ENCODE assay signal across 1 cellular context in the genomic region with DNA sequence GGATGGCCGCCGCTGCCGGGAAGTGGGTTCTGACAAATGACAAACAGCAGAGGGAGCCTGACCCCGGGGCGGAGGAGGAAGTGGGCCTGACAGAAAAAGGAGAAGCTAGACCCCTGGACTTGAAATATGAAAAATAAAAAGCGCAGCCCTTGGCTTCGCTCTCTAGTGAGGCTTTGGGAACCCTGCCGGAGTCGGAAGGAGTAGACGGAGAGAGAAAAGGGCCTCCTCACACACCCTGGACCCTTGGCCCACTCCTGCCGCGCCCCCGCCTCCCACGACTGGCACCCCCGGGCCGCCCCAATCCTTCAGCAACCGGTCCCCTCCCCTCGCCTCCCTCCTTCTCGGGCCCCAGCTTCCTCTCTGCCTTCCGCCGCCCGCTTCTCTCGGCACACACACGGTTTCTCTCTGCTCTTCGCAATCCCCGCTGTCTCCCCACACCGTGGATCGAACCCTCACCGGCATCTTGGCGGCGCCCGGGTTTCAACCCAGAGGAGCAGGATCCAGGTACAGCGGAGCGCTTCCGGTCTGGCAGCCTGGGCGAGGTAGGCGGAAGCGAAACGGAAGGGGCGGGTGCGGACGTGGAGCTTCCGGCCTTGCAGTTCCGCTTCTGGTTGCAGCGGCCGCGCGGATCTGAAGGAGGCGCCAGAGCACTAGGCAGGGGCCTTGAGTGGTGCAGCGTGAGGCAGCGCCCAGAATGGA.
TF ChIP-seq lines count a peak whose summit lies in the region.

A gene (minus strand): TSS at position 539 of the 699 bp plus-strand sequence. CDS start 77 bp downstream, at position 462.

TF ChIP-seq in K562, 482 proteins besides CTCF, POLR2A, EP300 and RAD21 (continued from another document and continues in another):
- TF ChIP-seq, protein P1, sequence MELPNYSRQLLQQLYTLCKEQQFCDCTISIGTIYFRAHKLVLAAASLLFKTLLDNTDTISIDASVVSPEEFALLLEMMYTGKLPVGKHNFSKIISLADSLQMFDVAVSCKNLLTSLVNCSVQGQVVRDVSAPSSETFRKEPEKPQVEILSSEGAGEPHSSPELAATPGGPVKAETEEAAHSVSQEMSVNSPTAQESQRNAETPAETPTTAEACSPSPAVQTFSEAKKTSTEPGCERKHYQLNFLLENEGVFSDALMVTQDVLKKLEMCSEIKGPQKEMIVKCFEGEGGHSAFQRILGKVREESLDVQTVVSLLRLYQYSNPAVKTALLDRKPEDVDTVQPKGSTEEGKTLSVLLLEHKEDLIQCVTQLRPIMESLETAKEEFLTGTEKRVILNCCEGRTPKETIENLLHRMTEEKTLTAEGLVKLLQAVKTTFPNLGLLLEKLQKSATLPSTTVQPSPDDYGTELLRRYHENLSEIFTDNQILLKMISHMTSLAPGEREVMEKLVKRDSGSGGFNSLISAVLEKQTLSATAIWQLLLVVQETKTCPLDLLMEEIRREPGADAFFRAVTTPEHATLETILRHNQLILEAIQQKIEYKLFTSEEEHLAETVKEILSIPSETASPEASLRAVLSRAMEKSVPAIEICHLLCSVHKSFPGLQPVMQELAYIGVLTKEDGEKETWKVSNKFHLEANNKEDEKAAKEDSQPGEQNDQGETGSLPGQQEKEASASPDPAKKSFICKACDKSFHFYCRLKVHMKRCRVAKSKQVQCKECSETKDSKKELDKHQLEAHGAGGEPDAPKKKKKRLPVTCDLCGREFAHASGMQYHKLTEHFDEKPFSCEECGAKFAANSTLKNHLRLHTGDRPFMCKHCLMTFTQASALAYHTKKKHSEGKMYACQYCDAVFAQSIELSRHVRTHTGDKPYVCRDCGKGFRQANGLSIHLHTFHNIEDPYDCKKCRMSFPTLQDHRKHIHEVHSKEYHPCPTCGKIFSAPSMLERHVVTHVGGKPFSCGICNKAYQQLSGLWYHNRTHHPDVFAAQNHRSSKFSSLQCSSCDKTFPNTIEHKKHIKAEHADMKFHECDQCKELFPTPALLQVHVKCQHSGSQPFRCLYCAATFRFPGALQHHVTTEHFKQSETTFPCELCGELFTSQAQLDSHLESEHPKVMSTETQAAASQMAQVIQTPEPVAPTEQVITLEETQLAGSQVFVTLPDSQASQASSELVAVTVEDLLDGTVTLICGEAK (IDR thresholded peaks at IDR 0.05): peak; percentile 97
- TF ChIP-seq, protein P1 (CRISPR knock-in tag; IDR thresholded peaks at IDR 0.05): no peak
- TF ChIP-seq DIDO1 (tag; IDR thresholded peaks at IDR 0.05; ENCODE audit: low read depth): peak; percentile 71
- TF ChIP-seq SMC3 (conservative IDR thresholded peaks at IDR 0.05; ENCODE audit: insufficient read depth, low read depth, low read length): peak; percentile 88
- TF ChIP-seq HCFC1 (IDR thresholded peaks at IDR 0.05; ENCODE audit: low read depth, low read length): peak; percentile 74
- no peak for TF ChIP-seq FOS (IDR thresholded peaks at IDR 0.05; ENCODE audit: extremely low read depth, insufficient read length)
- TF ChIP-seq ZNF445 (CRISPR knock-in tag; IDR thresholded peaks at IDR 0.05; ENCODE audit: low read depth): no peak
- TF ChIP-seq, protein P2, sequence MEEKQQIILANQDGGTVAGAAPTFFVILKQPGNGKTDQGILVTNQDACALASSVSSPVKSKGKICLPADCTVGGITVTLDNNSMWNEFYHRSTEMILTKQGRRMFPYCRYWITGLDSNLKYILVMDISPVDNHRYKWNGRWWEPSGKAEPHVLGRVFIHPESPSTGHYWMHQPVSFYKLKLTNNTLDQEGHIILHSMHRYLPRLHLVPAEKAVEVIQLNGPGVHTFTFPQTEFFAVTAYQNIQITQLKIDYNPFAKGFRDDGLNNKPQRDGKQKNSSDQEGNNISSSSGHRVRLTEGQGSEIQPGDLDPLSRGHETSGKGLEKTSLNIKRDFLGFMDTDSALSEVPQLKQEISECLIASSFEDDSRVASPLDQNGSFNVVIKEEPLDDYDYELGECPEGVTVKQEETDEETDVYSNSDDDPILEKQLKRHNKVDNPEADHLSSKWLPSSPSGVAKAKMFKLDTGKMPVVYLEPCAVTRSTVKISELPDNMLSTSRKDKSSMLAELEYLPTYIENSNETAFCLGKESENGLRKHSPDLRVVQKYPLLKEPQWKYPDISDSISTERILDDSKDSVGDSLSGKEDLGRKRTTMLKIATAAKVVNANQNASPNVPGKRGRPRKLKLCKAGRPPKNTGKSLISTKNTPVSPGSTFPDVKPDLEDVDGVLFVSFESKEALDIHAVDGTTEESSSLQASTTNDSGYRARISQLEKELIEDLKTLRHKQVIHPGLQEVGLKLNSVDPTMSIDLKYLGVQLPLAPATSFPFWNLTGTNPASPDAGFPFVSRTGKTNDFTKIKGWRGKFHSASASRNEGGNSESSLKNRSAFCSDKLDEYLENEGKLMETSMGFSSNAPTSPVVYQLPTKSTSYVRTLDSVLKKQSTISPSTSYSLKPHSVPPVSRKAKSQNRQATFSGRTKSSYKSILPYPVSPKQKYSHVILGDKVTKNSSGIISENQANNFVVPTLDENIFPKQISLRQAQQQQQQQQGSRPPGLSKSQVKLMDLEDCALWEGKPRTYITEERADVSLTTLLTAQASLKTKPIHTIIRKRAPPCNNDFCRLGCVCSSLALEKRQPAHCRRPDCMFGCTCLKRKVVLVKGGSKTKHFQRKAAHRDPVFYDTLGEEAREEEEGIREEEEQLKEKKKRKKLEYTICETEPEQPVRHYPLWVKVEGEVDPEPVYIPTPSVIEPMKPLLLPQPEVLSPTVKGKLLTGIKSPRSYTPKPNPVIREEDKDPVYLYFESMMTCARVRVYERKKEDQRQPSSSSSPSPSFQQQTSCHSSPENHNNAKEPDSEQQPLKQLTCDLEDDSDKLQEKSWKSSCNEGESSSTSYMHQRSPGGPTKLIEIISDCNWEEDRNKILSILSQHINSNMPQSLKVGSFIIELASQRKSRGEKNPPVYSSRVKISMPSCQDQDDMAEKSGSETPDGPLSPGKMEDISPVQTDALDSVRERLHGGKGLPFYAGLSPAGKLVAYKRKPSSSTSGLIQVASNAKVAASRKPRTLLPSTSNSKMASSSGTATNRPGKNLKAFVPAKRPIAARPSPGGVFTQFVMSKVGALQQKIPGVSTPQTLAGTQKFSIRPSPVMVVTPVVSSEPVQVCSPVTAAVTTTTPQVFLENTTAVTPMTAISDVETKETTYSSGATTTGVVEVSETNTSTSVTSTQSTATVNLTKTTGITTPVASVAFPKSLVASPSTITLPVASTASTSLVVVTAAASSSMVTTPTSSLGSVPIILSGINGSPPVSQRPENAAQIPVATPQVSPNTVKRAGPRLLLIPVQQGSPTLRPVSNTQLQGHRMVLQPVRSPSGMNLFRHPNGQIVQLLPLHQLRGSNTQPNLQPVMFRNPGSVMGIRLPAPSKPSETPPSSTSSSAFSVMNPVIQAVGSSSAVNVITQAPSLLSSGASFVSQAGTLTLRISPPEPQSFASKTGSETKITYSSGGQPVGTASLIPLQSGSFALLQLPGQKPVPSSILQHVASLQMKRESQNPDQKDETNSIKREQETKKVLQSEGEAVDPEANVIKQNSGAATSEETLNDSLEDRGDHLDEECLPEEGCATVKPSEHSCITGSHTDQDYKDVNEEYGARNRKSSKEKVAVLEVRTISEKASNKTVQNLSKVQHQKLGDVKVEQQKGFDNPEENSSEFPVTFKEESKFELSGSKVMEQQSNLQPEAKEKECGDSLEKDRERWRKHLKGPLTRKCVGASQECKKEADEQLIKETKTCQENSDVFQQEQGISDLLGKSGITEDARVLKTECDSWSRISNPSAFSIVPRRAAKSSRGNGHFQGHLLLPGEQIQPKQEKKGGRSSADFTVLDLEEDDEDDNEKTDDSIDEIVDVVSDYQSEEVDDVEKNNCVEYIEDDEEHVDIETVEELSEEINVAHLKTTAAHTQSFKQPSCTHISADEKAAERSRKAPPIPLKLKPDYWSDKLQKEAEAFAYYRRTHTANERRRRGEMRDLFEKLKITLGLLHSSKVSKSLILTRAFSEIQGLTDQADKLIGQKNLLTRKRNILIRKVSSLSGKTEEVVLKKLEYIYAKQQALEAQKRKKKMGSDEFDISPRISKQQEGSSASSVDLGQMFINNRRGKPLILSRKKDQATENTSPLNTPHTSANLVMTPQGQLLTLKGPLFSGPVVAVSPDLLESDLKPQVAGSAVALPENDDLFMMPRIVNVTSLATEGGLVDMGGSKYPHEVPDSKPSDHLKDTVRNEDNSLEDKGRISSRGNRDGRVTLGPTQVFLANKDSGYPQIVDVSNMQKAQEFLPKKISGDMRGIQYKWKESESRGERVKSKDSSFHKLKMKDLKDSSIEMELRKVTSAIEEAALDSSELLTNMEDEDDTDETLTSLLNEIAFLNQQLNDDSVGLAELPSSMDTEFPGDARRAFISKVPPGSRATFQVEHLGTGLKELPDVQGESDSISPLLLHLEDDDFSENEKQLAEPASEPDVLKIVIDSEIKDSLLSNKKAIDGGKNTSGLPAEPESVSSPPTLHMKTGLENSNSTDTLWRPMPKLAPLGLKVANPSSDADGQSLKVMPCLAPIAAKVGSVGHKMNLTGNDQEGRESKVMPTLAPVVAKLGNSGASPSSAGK (IDR thresholded peaks at IDR 0.05): no peak
- TF ChIP-seq SUPT5H (IDR thresholded peaks at IDR 0.05): peak; percentile 95
- no peak for TF ChIP-seq ZNF23 (CRISPR knock-in tag; IDR thresholded peaks at IDR 0.05)
- TF ChIP-seq ZNF75A (CRISPR knock-in tag; IDR thresholded peaks at IDR 0.05): no peak
- TF ChIP-seq, protein P3, sequence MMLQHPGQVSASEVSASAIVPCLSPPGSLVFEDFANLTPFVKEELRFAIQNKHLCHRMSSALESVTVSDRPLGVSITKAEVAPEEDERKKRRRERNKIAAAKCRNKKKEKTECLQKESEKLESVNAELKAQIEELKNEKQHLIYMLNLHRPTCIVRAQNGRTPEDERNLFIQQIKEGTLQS (IDR thresholded peaks at IDR 0.05): no peak
- TF ChIP-seq, protein P3 (CRISPR knock-in tag; conservative IDR thresholded peaks at IDR 0.05): no peak; the same call in 1 of the 2 replicates
- TF ChIP-seq NFXL1 (CRISPR knock-in tag; IDR thresholded peaks at IDR 0.05): no peak
- no peak for TF ChIP-seq TFAM (CRISPR knock-in tag; conservative IDR thresholded peaks at IDR 0.05)
- TF ChIP-seq ETV1 (tag; conservative IDR thresholded peaks at IDR 0.05; ENCODE audit: low read depth): peak; percentile 96
- TF ChIP-seq WHSC1 (IDR thresholded peaks at IDR 0.05; ENCODE audit: low read length): no peak
- TF ChIP-seq, protein P4, sequence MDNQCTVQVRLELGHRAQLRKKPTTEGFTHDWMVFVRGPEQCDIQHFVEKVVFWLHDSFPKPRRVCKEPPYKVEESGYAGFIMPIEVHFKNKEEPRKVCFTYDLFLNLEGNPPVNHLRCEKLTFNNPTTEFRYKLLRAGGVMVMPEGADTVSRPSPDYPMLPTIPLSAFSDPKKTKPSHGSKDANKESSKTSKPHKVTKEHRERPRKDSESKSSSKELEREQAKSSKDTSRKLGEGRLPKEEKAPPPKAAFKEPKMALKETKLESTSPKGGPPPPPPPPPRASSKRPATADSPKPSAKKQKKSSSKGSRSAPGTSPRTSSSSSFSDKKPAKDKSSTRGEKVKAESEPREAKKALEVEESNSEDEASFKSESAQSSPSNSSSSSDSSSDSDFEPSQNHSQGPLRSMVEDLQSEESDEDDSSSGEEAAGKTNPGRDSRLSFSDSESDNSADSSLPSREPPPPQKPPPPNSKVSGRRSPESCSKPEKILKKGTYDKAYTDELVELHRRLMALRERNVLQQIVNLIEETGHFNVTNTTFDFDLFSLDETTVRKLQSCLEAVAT (IDR thresholded peaks at IDR 0.05): no peak
- no peak; the same call in 1 of the 2 replicates for TF ChIP-seq SMARCE1 (IDR thresholded peaks at IDR 0.05)
- TF ChIP-seq ZFP1 (CRISPR knock-in tag; IDR thresholded peaks at IDR 0.05): no peak
- TF ChIP-seq, protein P5, sequence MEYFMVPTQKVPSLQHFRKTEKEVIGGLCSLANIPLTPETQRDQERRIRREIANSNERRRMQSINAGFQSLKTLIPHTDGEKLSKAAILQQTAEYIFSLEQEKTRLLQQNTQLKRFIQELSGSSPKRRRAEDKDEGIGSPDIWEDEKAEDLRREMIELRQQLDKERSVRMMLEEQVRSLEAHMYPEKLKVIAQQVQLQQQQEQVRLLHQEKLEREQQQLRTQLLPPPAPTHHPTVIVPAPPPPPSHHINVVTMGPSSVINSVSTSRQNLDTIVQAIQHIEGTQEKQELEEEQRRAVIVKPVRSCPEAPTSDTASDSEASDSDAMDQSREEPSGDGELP (CRISPR knock-in tag; IDR thresholded peaks at IDR 0.05; ENCODE audit: borderline replicate concordance): peak; percentile 92
- TF ChIP-seq HNRNPK (IDR thresholded peaks at IDR 0.05; ENCODE audit: low read depth, low read length, poor library complexity, severe bottlenecking): no peak
- TF ChIP-seq, protein P6, sequence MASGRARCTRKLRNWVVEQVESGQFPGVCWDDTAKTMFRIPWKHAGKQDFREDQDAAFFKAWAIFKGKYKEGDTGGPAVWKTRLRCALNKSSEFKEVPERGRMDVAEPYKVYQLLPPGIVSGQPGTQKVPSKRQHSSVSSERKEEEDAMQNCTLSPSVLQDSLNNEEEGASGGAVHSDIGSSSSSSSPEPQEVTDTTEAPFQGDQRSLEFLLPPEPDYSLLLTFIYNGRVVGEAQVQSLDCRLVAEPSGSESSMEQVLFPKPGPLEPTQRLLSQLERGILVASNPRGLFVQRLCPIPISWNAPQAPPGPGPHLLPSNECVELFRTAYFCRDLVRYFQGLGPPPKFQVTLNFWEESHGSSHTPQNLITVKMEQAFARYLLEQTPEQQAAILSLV (tag; IDR thresholded peaks at IDR 0.05): no peak
